22 cellular contexts compared by ENCODE assay signal in the genomic region with DNA sequence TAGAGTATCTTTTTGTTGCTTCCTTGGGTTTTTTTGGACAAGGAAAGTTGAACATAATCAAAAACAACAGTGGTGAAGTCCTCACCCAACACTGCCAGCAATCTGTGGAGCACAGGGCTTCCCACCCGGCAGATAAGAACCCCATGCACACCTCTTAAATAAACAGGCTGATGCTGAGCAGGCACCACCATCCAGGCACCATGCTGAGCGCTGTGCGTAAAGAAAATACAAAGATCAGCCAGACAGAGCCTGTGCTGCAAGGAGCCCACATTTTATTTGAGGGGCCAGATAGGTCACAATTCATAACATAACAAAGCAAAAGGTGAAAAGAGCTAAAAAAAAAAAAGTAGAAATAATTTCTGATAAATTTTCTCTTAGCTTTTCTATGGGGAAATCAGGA.
DNase-seq lines count a peak whose midpoint lies in the region; ATAC-seq, FAIRE-seq and TF ChIP-seq lines count a peak whose summit lies in the region.
"Had no signal": no experiment of that assay in that cellular context is flagged by ENCODE, and none has a peak within 500 bp of the region (broad histone marks: within the 10 kb centered on the region; RNA-seq: fewer than 3 reads in every experiment).

No MANE protein-coding gene starts in this region.

- no peak for ATAC-seq in Right ventricle myocardium superior (ENCODE audit: poor library complexity)
- ATAC-seq in body of pancreas: no peak
- no peak for ATAC-seq in HG03469 (IDR thresholded peaks at IDR 0.05; ENCODE audit: unreplicated experiment)

- intact Hi-C loops in cardiac septum (cut with DNase I): no loop called here
- intact Hi-C loops in Right ventricle myocardium superior (cut with DNase I): no loop called here
- intact Hi-C loops in kidney (cut with DNase I): no loop called here
- intact Hi-C loops in body of pancreas (cut with DNase I): no loop called here

- TF ChIP-seq CTCF in kidney (IDR thresholded peaks at IDR 0.05; ENCODE audit: borderline replicate concordance, extremely low read depth, insufficient read depth) (no peak), body of pancreas (IDR thresholded peaks at IDR 0.05) (no peak), brain microvascular endothelial cell (IDR thresholded peaks at IDR 0.05; ENCODE audit: low read depth, low read length, missing control alignments) (no peak)

- H3K4me3 ChIP-seq in kidney (ENCODE audit: low read length in 2 of 2) (no peak overlapping the region), body of pancreas (no peak overlapping the region), brain microvascular endothelial cell (ENCODE audit: low read depth, low read length) (no peak overlapping the region)
- H3K4me3 ChIP-seq: A549, MG63, SJCRH30 had no signal

- H3K4me1 ChIP-seq in kidney (ENCODE audit: control insufficient read depth in 1 of 2, insufficient read depth in 1 of 2, low read depth in 1 of 2, low read length in 2 of 2) (no peaks in the 10 kb centered on the region), body of pancreas (no peaks in the 10 kb centered on the region)
- H3K4me1 ChIP-seq: A549, SJCRH30 had no signal

- in situ Hi-C loops in brain microvascular endothelial cell (cut with HindIII; ENCODE audit: low pct_ligation_motif_present, low sequenced_read_pairs): no loop called here

- no peak for FAIRE-seq in kidney (lab: Jason Lieb, UNC)
- FAIRE-seq: A549, D721Med had no signal

- 60 to 81% methylated on average over 3 of the region's 3 CpGs for WGBS in body of pancreas, 2 donors

- H3K9ac ChIP-seq in kidney (ENCODE audit: low read length in 2 of 2): no peak overlapping the region

- H3K27me3 ChIP-seq in body of pancreas: no peaks in the 10 kb centered on the region
- H3K27me3 ChIP-seq in brain microvascular endothelial cell (replicated peaks): no peaks in the 10 kb centered on the region
- H3K27me3 ChIP-seq: MG63 had no signal

- H3K9me3 ChIP-seq in kidney (ENCODE audit: control insufficient read depth in 1 of 2, low read length in 2 of 2) (no peaks in the 10 kb centered on the region), body of pancreas (no peaks in the 10 kb centered on the region)
- H3K9me3 ChIP-seq: SJCRH30 had no signal

- H3K27ac ChIP-seq in kidney (ENCODE audit: low read depth in 2 of 2, low read length in 2 of 2): no peak overlapping the region
- no peak overlapping the region for H3K27ac ChIP-seq in body of pancreas
- H3K27ac ChIP-seq in brain microvascular endothelial cell: no peak overlapping the region
- H3K27ac ChIP-seq: A549, SJCRH30 had no signal

- peak; percentile 57 for DNase-seq in cardiac septum (ENCODE audit: low spot score)
- DNase-seq in Right ventricle myocardium superior: no peak
- peak; percentile 51 for DNase-seq in NCI-H345 (lab: John Stamatoyannopoulos, UW)
- DNase-seq in kidney: peak; percentile 8
- peak; percentile 1 for DNase-seq in superior temporal gyrus (ENCODE audit: extremely low spot score)
- DNase-seq in body of pancreas: no peak
- no peak for DNase-seq in brain microvascular endothelial cell
- DNase-seq: DMS53, GDM1, GOT3, HCEC 1CT, Kasumi-1, MG63, NCI-H1092, NCI-H1436 treated with DMSO at 0.1 percent for 48 hours, NCI-H2029 treated with DMSO at 0.1 percent for 48 hours, NCI-H226, NCI-H526 treated with DMSO at 0.1 percent for 48 hours, SJCRH30 had no signal

- no peak for TF ChIP-seq POLR2A in body of pancreas (IDR thresholded peaks at IDR 0.05)

- H3K36me3 ChIP-seq in kidney (ENCODE audit: control insufficient read depth in 1 of 2, insufficient read depth in 2 of 2, low read length in 2 of 2): no peaks in the 10 kb centered on the region
- H3K36me3 ChIP-seq in body of pancreas (replicated peaks in 1 of 2; ENCODE audit: insufficient read depth in 1 of 2, low read depth in 2 of 2): no peaks in the 10 kb centered on the region
- no peaks in the 10 kb centered on the region for H3K36me3 ChIP-seq in brain microvascular endothelial cell (replicated peaks)
- H3K36me3 ChIP-seq: MG63, SJCRH30 had no signal

Comparison
In these comparisons a context has a peak if more than half of its experiments do, and no peak if none do; other contexts are left out.
1. DNase-seq: peak in cardiac septum (single experiment), NCI-H345 (single experiment), kidney (single experiment) and superior temporal gyrus (single experiment); none in Right ventricle myocardium superior (single experiment), body of pancreas (0 of 4) and brain microvascular endothelial cell (single experiment).